11 cellular contexts compared by ENCODE assay signal in the genomic region with DNA sequence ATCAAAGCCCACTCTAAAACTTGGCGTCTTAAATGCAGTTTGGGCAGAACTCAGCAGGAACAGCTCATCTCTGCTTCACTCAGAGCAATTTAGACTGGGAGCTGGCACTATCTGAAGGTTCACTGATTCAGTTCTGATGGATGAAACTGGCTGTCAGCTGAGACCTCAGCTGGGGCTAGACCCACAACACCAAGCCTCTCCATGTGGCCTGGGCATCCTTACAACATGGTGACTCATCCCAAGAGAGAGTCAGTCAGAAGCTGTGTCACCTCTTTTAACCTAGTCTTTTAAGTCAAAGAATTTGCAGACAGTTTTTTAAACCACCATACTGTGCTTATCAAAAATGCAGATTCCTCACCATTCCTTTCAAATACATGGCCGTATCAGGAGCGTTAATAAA.
DNase-seq lines count a peak whose midpoint lies in the region; ATAC-seq and TF ChIP-seq lines count a peak whose summit lies in the region.
"Had no signal": no experiment of that assay in that cellular context is flagged by ENCODE, and none has a peak within 500 bp of the region (broad histone marks: within the 10 kb centered on the region; RNA-seq: fewer than 3 reads in every experiment).

No MANE protein-coding gene starts in this region.

- no peak overlapping the region for H3K9ac ChIP-seq in DND-41 (ENCODE audit: low read depth, low read length)

- H3K9me3 ChIP-seq in DND-41 (ENCODE audit: insufficient read depth, low read length, severe bottlenecking): peaks cover 4% of the 10 kb centered on the region
- H3K9me3 ChIP-seq: upper lobe of left lung had no signal

- no peaks in the 10 kb centered on the region for H4K20me1 ChIP-seq in DND-41 (ENCODE audit: insufficient read depth, low read length)

- no peak overlapping the region for H2AFZ ChIP-seq in DND-41 (ENCODE audit: low read depth, low read length)

- no peaks in the 10 kb centered on the region for H3K36me3 ChIP-seq in DND-41 (ENCODE audit: insufficient read depth, low read length)
- H3K36me3 ChIP-seq: upper lobe of left lung had no signal

- no peaks in the 10 kb centered on the region for H3K27me3 ChIP-seq in DND-41 (ENCODE audit: insufficient read depth, low read length, poor library complexity)
- H3K27me3 ChIP-seq: upper lobe of left lung had no signal

- H3K4me3 ChIP-seq in DND-41 (ENCODE audit: low read depth in 1 of 2, low read length in 2 of 2): no peak overlapping the region
- H3K4me3 ChIP-seq in foreskin fibroblast (ENCODE audit: low read depth in 1 of 2, low read length in 2 of 2): no peak overlapping the region
- H3K4me3 ChIP-seq: lung, upper lobe of left lung had no signal

- H3K4me1 ChIP-seq in DND-41 (ENCODE audit: insufficient read depth, low read length): peaks cover 22% of the 10 kb centered on the region

- no peaks in the 10 kb centered on the region for H3K79me2 ChIP-seq in DND-41 (ENCODE audit: insufficient read depth, low read length)

- no peak for DNase-seq in DND-41
- DNase-seq in foreskin fibroblast: peak; percentile 78 to 88
- no peak for DNase-seq in NCI-H748 treated with DMSO at 0.1 percent for 48 hours (lab: John Stamatoyannopoulos, UW)
- no peak for DNase-seq in ureter (ENCODE audit: low spot score)
- DNase-seq in COLO829 (ENCODE audit: low spot score): no peak
- DNase-seq: central memory CD4-positive, alpha-beta T cell; upper lobe of left lung had no signal

- no peak overlapping the region for H3K4me2 ChIP-seq in DND-41 (ENCODE audit: insufficient read depth, low read length)

- H3K27ac ChIP-seq in DND-41 (ENCODE audit: low read length): no peak overlapping the region
- H3K27ac ChIP-seq: upper lobe of left lung had no signal

- ATAC-seq in DND-41 (ENCODE audit: insufficient read depth, low read depth) (0 out of 3 replicates have a peak, but pooled peaks have one; percentile 28), HG02610 (IDR thresholded peaks at IDR 0.05; ENCODE audit: unreplicated experiment) (peak; percentile 64), SK-N-SH treated with all-trans-retinoic acid at 6 μM for 48 hours (peak; percentile 81), GM19467 (IDR thresholded peaks at IDR 0.05; ENCODE audit: unreplicated experiment) (no peak)

- no peak for TF ChIP-seq CTCF in DND-41 (IDR thresholded peaks at IDR 0.05; ENCODE audit: borderline replicate concordance, extremely low read depth, low read length, poor library complexity, severe bottlenecking)
- TF ChIP-seq CTCF in foreskin fibroblast (IDR thresholded peaks at IDR 0.05; ENCODE audit: low read depth, low read length): no peak

TF ChIP-seq in SK-N-SH treated with all-trans-retinoic acid at 6 μM for 48 hours, 23 proteins besides CTCF, POLR2A, EP300 and RAD21:
- no peak for TF ChIP-seq ZNF8 (CRISPR knock-in tag; IDR thresholded peaks at IDR 0.05)
- TF ChIP-seq TOX (CRISPR knock-in tag; IDR thresholded peaks at IDR 0.05; ENCODE audit: borderline replicate concordance): no peak
- TF ChIP-seq PATZ1 (CRISPR knock-in tag; IDR thresholded peaks at IDR 0.05; ENCODE audit: borderline replicate concordance): no peak
- TF ChIP-seq ZFP3 (CRISPR knock-in tag; IDR thresholded peaks at IDR 0.05): no peak
- no peak for TF ChIP-seq SNAI2 (CRISPR knock-in tag; IDR thresholded peaks at IDR 0.05)
- no peak for TF ChIP-seq OSR1 (CRISPR knock-in tag; IDR thresholded peaks at IDR 0.05)
- TF ChIP-seq TCF4 (CRISPR knock-in tag; IDR thresholded peaks at IDR 0.05; ENCODE audit: borderline replicate concordance): no peak
- no peak for TF ChIP-seq ZC3H10 (CRISPR knock-in tag; IDR thresholded peaks at IDR 0.05)
- no peak for TF ChIP-seq POU6F1 (CRISPR knock-in tag; IDR thresholded peaks at IDR 0.05; ENCODE audit: borderline replicate concordance, low read depth)
- TF ChIP-seq, protein P1, sequence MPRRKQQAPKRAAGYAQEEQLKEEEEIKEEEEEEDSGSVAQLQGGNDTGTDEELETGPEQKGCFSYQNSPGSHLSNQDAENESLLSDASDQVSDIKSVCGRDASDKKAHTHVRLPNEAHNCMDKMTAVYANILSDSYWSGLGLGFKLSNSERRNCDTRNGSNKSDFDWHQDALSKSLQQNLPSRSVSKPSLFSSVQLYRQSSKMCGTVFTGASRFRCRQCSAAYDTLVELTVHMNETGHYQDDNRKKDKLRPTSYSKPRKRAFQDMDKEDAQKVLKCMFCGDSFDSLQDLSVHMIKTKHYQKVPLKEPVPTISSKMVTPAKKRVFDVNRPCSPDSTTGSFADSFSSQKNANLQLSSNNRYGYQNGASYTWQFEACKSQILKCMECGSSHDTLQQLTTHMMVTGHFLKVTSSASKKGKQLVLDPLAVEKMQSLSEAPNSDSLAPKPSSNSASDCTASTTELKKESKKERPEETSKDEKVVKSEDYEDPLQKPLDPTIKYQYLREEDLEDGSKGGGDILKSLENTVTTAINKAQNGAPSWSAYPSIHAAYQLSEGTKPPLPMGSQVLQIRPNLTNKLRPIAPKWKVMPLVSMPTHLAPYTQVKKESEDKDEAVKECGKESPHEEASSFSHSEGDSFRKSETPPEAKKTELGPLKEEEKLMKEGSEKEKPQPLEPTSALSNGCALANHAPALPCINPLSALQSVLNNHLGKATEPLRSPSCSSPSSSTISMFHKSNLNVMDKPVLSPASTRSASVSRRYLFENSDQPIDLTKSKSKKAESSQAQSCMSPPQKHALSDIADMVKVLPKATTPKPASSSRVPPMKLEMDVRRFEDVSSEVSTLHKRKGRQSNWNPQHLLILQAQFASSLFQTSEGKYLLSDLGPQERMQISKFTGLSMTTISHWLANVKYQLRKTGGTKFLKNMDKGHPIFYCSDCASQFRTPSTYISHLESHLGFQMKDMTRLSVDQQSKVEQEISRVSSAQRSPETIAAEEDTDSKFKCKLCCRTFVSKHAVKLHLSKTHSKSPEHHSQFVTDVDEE (CRISPR knock-in tag; IDR thresholded peaks at IDR 0.05): no peak
- TF ChIP-seq CREB5 (CRISPR knock-in tag; IDR thresholded peaks at IDR 0.05; ENCODE audit: low read depth): no peak
- no peak for TF ChIP-seq ISL1 (CRISPR knock-in tag; IDR thresholded peaks at IDR 0.05)
- TF ChIP-seq CSDC2 (CRISPR knock-in tag; IDR thresholded peaks at IDR 0.05): no peak
- TF ChIP-seq ESRRG (CRISPR knock-in tag; IDR thresholded peaks at IDR 0.05): no peak

Comparison
In these comparisons a context has a peak if more than half of its experiments do, and no peak if none do; other contexts are left out.
1. DNase-seq: peak in foreskin fibroblast (2 of 2); none in DND-41 (single experiment), NCI-H748 treated with DMSO at 0.1 percent for 48 hours (single experiment), ureter (single experiment) and COLO829 (single experiment).